ENCODE assay signal across 20 cellular contexts in genomic region chr2:238207006-238207405, GRCh38.
"Had no signal": no experiment of that assay in that cellular context is flagged by ENCODE, and none has a peak within 500 bp of the region (broad histone marks: within the 10 kb centered on the region; RNA-seq: fewer than 3 reads in every experiment).

No MANE protein-coding gene starts in this region.

- H3K27ac ChIP-seq: HL-60, RWPE1 had no signal

- H3K9me3 ChIP-seq: MG63, SK-N-SH had no signal

- H3K9ac ChIP-seq: SK-N-SH had no signal

- H3K4me3 ChIP-seq: MG63 had no signal

- DNase-seq: Karpas-422, KBM-7, MG63, NCI-H1048, NCI-H1105, NCI-H1417, NCI-H1436 treated with DMSO at 0.1 percent for 48 hours, NCI-H1694, NCI-H187 treated with DMSO at 0.1 percent for 48 hours, NCI-H2029 treated with DMSO at 0.1 percent for 48 hours, NCI-H2171 treated with DMSO at 0.1 percent for 48 hours, NCI-H524, NCI-H526 treated with DMSO at 0.1 percent for 48 hours, NCI-H774, PC-3, SHP77, SK-N-SH, T-helper 1 cell had no signal

- H3K36me3 ChIP-seq: MG63 had no signal

- H3K4me2 ChIP-seq: SK-N-SH had no signal

- H3K9me2 ChIP-seq: SK-N-SH had no signal

- H3K27me3 ChIP-seq: MG63 had no signal
